Comparison of ENCODE assay signal across 1 cellular context in genomic region chr12:54017845-54018607, GRCh38.
TF ChIP-seq lines count a peak whose summit lies in the region.

No MANE protein-coding gene starts in this region.

TF ChIP-seq in neural cell, 6 proteins besides CTCF, POLR2A, EP300 and RAD21 (continued from another document):
- TF ChIP-seq REST (IDR thresholded peaks at IDR 0.05; ENCODE audit: borderline replicate concordance) = no peak
- no peak for TF ChIP-seq MXI1 (conservative IDR thresholded peaks at IDR 0.05; ENCODE audit: poor library complexity, severe bottlenecking)
- no peak for TF ChIP-seq SMC3 (conservative IDR thresholded peaks at IDR 0.05; ENCODE audit: poor library complexity)
